Comparison of ENCODE assay signal across 17 cellular contexts in genomic region chr10:49113741-49114141, GRCh38. TPM values are rescaled to one million over a fixed set of nuclear protein-coding genes. Genes with fewer than 3 reads are reported as not detected.
DNase-seq lines count a peak whose midpoint lies in the region; ATAC-seq and TF ChIP-seq lines count a peak whose summit lies in the region.
"Had no signal": no experiment of that assay in that cellular context is flagged by ENCODE, and none has a peak within 500 bp of the region (broad histone marks: within the 10 kb centered on the region; RNA-seq: fewer than 3 reads in every experiment).

No MANE protein-coding gene starts in this region.

- H3K56ac ChIP-seq in IMR-90 (ENCODE audit: extremely low read depth, insufficient read depth, low read length), result no peak overlapping the region; the same call in 1 of the 2 replicates

- no TSS peak for BruUV-seq in IMR-90 (replicated peaks; lab: Mats Ljungman, UMichigan)

- POLR2A ChIA-PET in IMR-90 (lab: Charles Lee; ENCODE audit: unreplicated experiment), result no interaction called here

- no peaks in the 10 kb centered on the region for H3K9me3 Mint-ChIP-seq in type B pancreatic cell
- H3K9me3 Mint-ChIP-seq: activated naive CD8-positive, alpha-beta T cell treated with anti-CD3 and anti-CD28 coated beads, Interleukin-2, amount 10 ng/mL, durations not matched to agents 7 days and 5 days; natural killer cell treated with Interleukin-12 subunit alpha and Interleukin-12 subunit beta and Interleukin-15 and Interleukin-18, amount 100 ng/mL, for 72 hours; stimulated activated memory B cell treated with anti-CD40 and anti-IgM and Interleukin-4, amounts not matched to agents 10 μg/mL and 1 μg/mL and 100 μg/mL, for 72 hours had no signal

- in situ Hi-C loops in IMR-90 (cut with MboI; ENCODE audit: low sequenced_read_pairs), result no loop called here

- H4K8ac ChIP-seq in IMR-90 (ENCODE audit: low read depth in 2 of 2, low read length in 2 of 2), result no peak overlapping the region

- peak overlapping the region; percentile 86 for H3K4me3 Mint-ChIP-seq in type B pancreatic cell
- H3K4me3 Mint-ChIP-seq: activated naive CD8-positive, alpha-beta T cell treated with anti-CD3 and anti-CD28 coated beads, Interleukin-2, amount 10 ng/mL, durations not matched to agents 7 days and 5 days; stimulated activated memory B cell treated with anti-CD40 and anti-IgM and Interleukin-4, amounts not matched to agents 10 μg/mL and 1 μg/mL and 100 μg/mL, for 72 hours had no signal

- DNase-seq in IMR-90 (peak; percentile 47), fibroblast of the aortic adventitia (ENCODE audit: low read depth) (no peak), type B pancreatic cell (ENCODE audit: extremely low spot score, unreplicated experiment) (no peak), SIG-M5 treated with dmso at 0.1 percent for 504 hours (lab: John Stamatoyannopoulos, UW; ENCODE audit: unreplicated experiment) (no peak), NCI-H82 treated with DMSO at 0.1 percent for 48 hours (lab: John Stamatoyannopoulos, UW; ENCODE audit: unreplicated experiment) (no peak)
- DNase-seq in stimulated activated CD4-positive, alpha-beta T cell treated with anti-CD3 and anti-CD28 coated beads, Interleukin-15, amount 100 ng/mL, for 24 hours, result no peak
- DNase-seq: activated naive CD8-positive, alpha-beta T cell treated with anti-CD3 and anti-CD28 coated beads, Interleukin-2, amount 10 ng/mL, durations not matched to agents 7 days and 5 days; activated T-cell treated with anti-CD3 and anti-CD28 coated beads, Interleukin-2, amount 50 U/mL, for 1 hour; cerebellar nuclear complex; HCEC 1CT; kidney glomerular epithelial cell; NCI-H1105 had no signal

- TF ChIP-seq CTCF in IMR-90 (conservative IDR thresholded peaks at IDR 0.05; ENCODE audit: low read depth, low read length), result no peak
- no peak for TF ChIP-seq CTCF in fibroblast of the aortic adventitia (IDR thresholded peaks at IDR 0.05; ENCODE audit: insufficient read depth, low read length)
- no peak for TF ChIP-seq CTCF in type B pancreatic cell (conservative IDR thresholded peaks at IDR 0.05)

- no peak for TF ChIP-seq POLR2A in IMR-90 (IDR thresholded peaks at IDR 0.05; ENCODE audit: low read depth, low read length)

- H3K27me3 Mint-ChIP-seq in type B pancreatic cell, result peaks cover 47% of the 10 kb centered on the region

- peaks cover 22% of the 10 kb centered on the region; the same call in 1 of the 2 replicates for H3K4me1 ChIP-seq in IMR-90 (ENCODE audit: control insufficient read depth, insufficient read depth, low read length)
- peaks cover 0 to 11% of the 10 kb centered on the region in 2 donors for H3K4me1 ChIP-seq in muscle layer of duodenum (ENCODE audit: control insufficient read depth in 1 of 2, insufficient read depth in 2 of 2, low read length in 2 of 2)

- H2AK5ac ChIP-seq in IMR-90 (ENCODE audit: low read depth, low read length), result 0 out of 2 replicates have a peak overlapping the region, but pooled peaks have one; percentile 53

- H3K9ac ChIP-seq in IMR-90 (ENCODE audit: low read depth, low read length), result no peak overlapping the region

- H3K27ac ChIP-seq in IMR-90 (ENCODE audit: insufficient read depth, low read length), result no peak overlapping the region
- H3K27ac ChIP-seq in muscle layer of duodenum (ENCODE audit: low read length), result no peak overlapping the region

- H3K23ac ChIP-seq in IMR-90 (ENCODE audit: low read depth, low read length), result peak overlapping the region; percentile 51

- H2BK120ac ChIP-seq in IMR-90 (ENCODE audit: low read depth, low read length), result no peak overlapping the region

- no peak overlapping the region for H2BK5ac ChIP-seq in IMR-90 (ENCODE audit: low read depth, low read length, poor library complexity, severe bottlenecking)

- no peak overlapping the region for H2BK20ac ChIP-seq in IMR-90 (ENCODE audit: low read depth, low read length)

- H3K27ac Mint-ChIP-seq in type B pancreatic cell, result no peak overlapping the region
- H3K27ac Mint-ChIP-seq: activated naive CD8-positive, alpha-beta T cell treated with anti-CD3 and anti-CD28 coated beads, Interleukin-2, amount 10 ng/mL, durations not matched to agents 7 days and 5 days; natural killer cell treated with Interleukin-12 subunit alpha and Interleukin-12 subunit beta and Interleukin-15 and Interleukin-18, amount 100 ng/mL, for 72 hours; stimulated activated memory B cell treated with anti-CD40 and anti-IgM and Interleukin-4, amounts not matched to agents 10 μg/mL and 1 μg/mL and 100 μg/mL, for 72 hours had no signal

- H3K27me3 ChIP-seq in IMR-90 (ENCODE audit: control insufficient read depth, insufficient read depth, low read length) (no peaks in the 10 kb centered on the region; the same call in 1 of the 2 replicates), muscle layer of duodenum (ENCODE audit: low read depth, low read length) (no peaks in the 10 kb centered on the region)

- peaks cover 4% of the 10 kb centered on the region; the same call in 1 of the 2 replicates for H3K9me1 ChIP-seq in IMR-90 (ENCODE audit: insufficient read depth, low read length)

- dilution Hi-C loops in IMR-90 (cut with HindIII; ENCODE audit: low sequenced_read_pairs, unreplicated experiment), result no loop called here

- peaks cover 6% of the 10 kb centered on the region; the same call in 1 of the 2 replicates for H4K20me1 ChIP-seq in IMR-90 (ENCODE audit: insufficient read depth, low read length)

- H3K79me1 ChIP-seq in IMR-90 (ENCODE audit: low read depth in 1 of 2, low read length in 2 of 2), result peaks cover 0 to 52% of the 10 kb centered on the region in 2 experiments; a peak in 3 of 4 replicates

- H3K14ac ChIP-seq in IMR-90 (replicated peaks; ENCODE audit: low read depth, low read length), result 0 out of 2 replicates have a peak overlapping the region, but pooled peaks have one; percentile 21

- peaks cover 4% of the 10 kb centered on the region for H3K4me1 Mint-ChIP-seq in type B pancreatic cell (ENCODE audit: unreplicated experiment)
- H3K4me1 Mint-ChIP-seq: stimulated activated memory B cell treated with anti-CD40 and anti-IgM and Interleukin-4, amounts not matched to agents 10 μg/mL and 1 μg/mL and 100 μg/mL, for 72 hours had no signal

- CTCF ChIA-PET in IMR-90 (lab: Yijun Ruan, JAX), result interaction anchor here (0.6 to 2.1 kb wide), 2 partner anchors 48 to 438 kb away, joined by 3 to 5 read pairs; no protein-coding TSS in a partner anchor

- intact Hi-C loops in IMR-90 (cut with micrococcal nuclease), result loop anchor here (2.0 to 10.0 kb wide), 2 partner anchors 133 to 181 kb away; partner anchors contain the start of gene C10orf71

- H3K4me3 ChIP-seq in IMR-90 (ENCODE audit: insufficient read depth, low read depth, low read length) (no peak overlapping the region), fibroblast of the aortic adventitia (ENCODE audit: low read depth, low read length) (peak overlapping the region; percentile 14), muscle layer of duodenum (ENCODE audit: low read depth in 1 of 2, low read length in 2 of 2) (peak overlapping the region; percentile 65 to 67)

- peak overlapping the region; percentile 22 for H2AK9ac ChIP-seq in IMR-90 (replicated peaks; ENCODE audit: low read depth, low read length, poor library complexity)

- H3K9me3 ChIP-seq in IMR-90 (ENCODE audit: control insufficient read depth, insufficient read depth, low read length), result no peaks in the 10 kb centered on the region
- H3K9me3 ChIP-seq in muscle layer of duodenum (ENCODE audit: control insufficient read depth in 1 of 2, low read length in 2 of 2), result no peaks in the 10 kb centered on the region

- H3K4ac ChIP-seq in IMR-90 (ENCODE audit: low read depth, low read length), result no peak overlapping the region; the same call in 1 of the 2 replicates

- no peak overlapping the region for H3K18ac ChIP-seq in IMR-90 (ENCODE audit: low read depth, low read length)

- H3K4me2 ChIP-seq in IMR-90 (ENCODE audit: low read depth, low read length), result peak overlapping the region; percentile 50; the same call in 1 of the 2 replicates

- H3K36me3 ChIP-seq in IMR-90 (ENCODE audit: control insufficient read depth, insufficient read depth, low read length), result no peaks in the 10 kb centered on the region; the same call in 1 of the 2 replicates
- no peaks in the 10 kb centered on the region for H3K36me3 ChIP-seq in muscle layer of duodenum (ENCODE audit: control insufficient read depth in 1 of 2, insufficient read depth in 2 of 2, low read length in 2 of 2)

- no peak overlapping the region for H4K5ac ChIP-seq in IMR-90 (ENCODE audit: low read depth, low read length)

- no peak overlapping the region for H4K91ac ChIP-seq in IMR-90 (ENCODE audit: insufficient read depth, low read depth, low read length)

- 75% methylated on average over 1 of the region's 3 CpGs; no CpG with 5 or more reads in 1 of the 2 experiments for WGBS in IMR-90 (ENCODE audit: extremely low coverage in 2 of 2, insufficient read length in 1 of 2), 2 experiments

- ATAC-seq in IMR-90 (ENCODE audit: low read depth), result no peak
- ATAC-seq: natural killer cell treated with Interleukin-12 subunit alpha and Interleukin-12 subunit beta and Interleukin-15 and Interleukin-18, amount 100 ng/mL, for 72 hours; stimulated activated memory B cell treated with anti-CD40 and anti-IgM and Interleukin-4, amounts not matched to agents 10 μg/mL and 1 μg/mL and 100 μg/mL, for 72 hours had no signal

- H3K36me3 Mint-ChIP-seq in type B pancreatic cell, result no peaks in the 10 kb centered on the region
- H3K36me3 Mint-ChIP-seq: activated naive CD8-positive, alpha-beta T cell treated with anti-CD3 and anti-CD28 coated beads, Interleukin-2, amount 10 ng/mL, durations not matched to agents 7 days and 5 days; natural killer cell treated with Interleukin-12 subunit alpha and Interleukin-12 subunit beta and Interleukin-15 and Interleukin-18, amount 100 ng/mL, for 72 hours; stimulated activated memory B cell treated with anti-CD40 and anti-IgM and Interleukin-4, amounts not matched to agents 10 μg/mL and 1 μg/mL and 100 μg/mL, for 72 hours had no signal

- H2BK15ac ChIP-seq in IMR-90 (ENCODE audit: low read depth, low read length), result no peak overlapping the region

- no peak overlapping the region for H2AFZ ChIP-seq in IMR-90 (replicated peaks; ENCODE audit: low read length, poor library complexity)

- no peak for TF ChIP-seq RAD21 in IMR-90 (IDR thresholded peaks at IDR 0.05; ENCODE audit: low read length)

TF ChIP-seq in IMR-90, 13 proteins besides CTCF, POLR2A, EP300 and RAD21 (continues in another document):
- TF ChIP-seq MAZ (IDR thresholded peaks at IDR 0.05; ENCODE audit: borderline replicate concordance, low read depth, low read length), result no peak

RNA-seq across cellular contexts. Expression of gene VSTM4, which starts 1.6 kb away (rescaled TPM):
- total RNA-seq in IMR-90 (2012; rRNA removed) (2.5 and 2.9 TPM in 2 replicates), fibroblast of the aortic adventitia (ENCODE audit: low replicate concordance) (4.7 and 6.5 TPM in 2 replicates), type B pancreatic cell (ENCODE audit: low replicate concordance) (0.12 and 2.6 TPM in 2 replicates)
- polyA plus RNA-seq in IMR-90 (2012; rRNA removed), result 2.1 and 2.4 TPM in 2 replicates
- polyA plus RNA-seq in IMR-90 (2012; cell fraction: cytosol; rRNA removed), result 1.2 and 1.3 TPM in 2 replicates
- 0.76 and 2.5 TPM in 2 replicates for polyA plus RNA-seq in IMR-90 (2012; cell fraction: nucleus; rRNA removed; ENCODE audit: low replicate concordance)
- total RNA-seq: activated naive CD8-positive, alpha-beta T cell treated with anti-CD3 and anti-CD28 coated beads, Interleukin-2, amount 10 ng/mL, durations not matched to agents 7 days and 5 days had no signal

RNA-seq across cellular contexts. Expression of gene FAM170B, which starts 20.1 kb away (rescaled TPM):
- not detected in 2 replicates for total RNA-seq in IMR-90 (2012; rRNA removed)
- not detected in 2 replicates for polyA plus RNA-seq in IMR-90 (2012; rRNA removed)
- not detected in 2 replicates for polyA plus RNA-seq in IMR-90 (2012; cell fraction: cytosol; rRNA removed)
- polyA plus RNA-seq in IMR-90 (2012; cell fraction: nucleus; rRNA removed; ENCODE audit: low replicate concordance), result not detected in 2 replicates
- total RNA-seq in fibroblast of the aortic adventitia (ENCODE audit: low replicate concordance), result not detected in 2 replicates
- total RNA-seq in type B pancreatic cell (ENCODE audit: low replicate concordance), result not detected in 2 replicates
- total RNA-seq: activated naive CD8-positive, alpha-beta T cell treated with anti-CD3 and anti-CD28 coated beads, Interleukin-2, amount 10 ng/mL, durations not matched to agents 7 days and 5 days; endothelial cell of umbilical vein; glomerular endothelial cell had no signal
- polyA plus RNA-seq: endothelial cell of umbilical vein had no signal
